ENCODE assay signal across 21 cellular contexts in the genomic region with DNA sequence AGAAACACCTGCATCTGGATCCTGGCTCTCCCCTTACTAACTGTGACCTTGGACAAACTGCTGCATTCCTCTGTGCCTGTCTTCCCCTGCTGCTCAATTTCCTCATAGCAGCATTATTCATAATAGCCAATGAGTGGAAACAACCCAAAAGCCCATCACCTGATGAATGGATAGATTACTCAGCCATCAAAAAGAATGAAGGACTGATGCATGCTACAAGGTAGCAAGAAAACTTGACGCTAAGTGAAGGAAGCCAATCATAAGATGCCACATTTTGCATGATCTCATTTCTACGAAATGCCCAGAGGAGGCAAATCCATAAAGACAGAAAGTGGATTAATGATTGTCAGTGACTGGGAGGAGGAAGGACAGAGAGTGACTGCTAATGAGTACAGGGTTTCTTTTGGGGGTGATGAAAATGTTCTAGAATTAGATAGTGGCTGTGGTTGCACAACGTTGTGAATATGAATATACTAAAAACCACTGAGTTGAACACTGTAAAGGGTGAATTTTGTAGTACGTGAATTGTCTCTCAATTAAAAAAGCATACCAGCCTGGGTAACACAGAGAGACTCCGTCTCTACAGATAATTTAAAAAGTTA. TPM values are rescaled to one million over a fixed set of nuclear protein-coding genes. Genes with fewer than 3 reads are reported as not detected.
DNase-seq lines count a peak whose midpoint lies in the region; ATAC-seq, FAIRE-seq and TF ChIP-seq lines count a peak whose summit lies in the region.
"Had no signal": no experiment of that assay in that cellular context is flagged by ENCODE, and none has a peak within 500 bp of the region (broad histone marks: within the 10 kb centered on the region; RNA-seq: fewer than 3 reads in every experiment).

No MANE protein-coding gene starts in this region.

- H3K4me3 ChIP-seq in K562 (no peak overlapping the region), mesenchymal stem cell (ENCODE audit: insufficient read depth in 1 of 2, low read depth in 1 of 2, low read length in 2 of 2) (no peak overlapping the region)
- H3K4me3 ChIP-seq: coronary artery, right atrium auricular region, vagina had no signal

- H3K4me1 Mint-ChIP-seq in stimulated activated naive CD8-positive, alpha-beta T cell treated with anti-CD3 and anti-CD28 coated beads, Interleukin-15, amount 100 ng/mL, for 72 hours: peaks cover 9% of the 10 kb centered on the region

- no peak for ATAC-seq in K562
- ATAC-seq in stimulated activated naive CD8-positive, alpha-beta T cell treated with anti-CD3 and anti-CD28 coated beads, Interleukin-15, amount 100 ng/mL, for 72 hours: no peak
- ATAC-seq: CD8-positive, alpha-beta T cell; natural killer cell treated with Interleukin-12 subunit alpha and Interleukin-12 subunit beta and Interleukin-15 and Interleukin-18, amount 100 ng/mL, for 72 hours had no signal

- H3K9ac ChIP-seq in K562 (ENCODE audit: insufficient read depth in 1 of 2, low read depth in 2 of 2, low read length in 2 of 2): no peak overlapping the region
- no peak overlapping the region for H3K9ac ChIP-seq in mesenchymal stem cell (ENCODE audit: low read length)

- intact Hi-C loops in K562 (cut with micrococcal nuclease): no loop called here
- intact Hi-C loops in posterior cingulate gyrus (cut with DNase I): no loop called here
- intact Hi-C loops in head of caudate nucleus (cut with DNase I): no loop called here

- no peak overlapping the region for H3K14ac ChIP-seq in mesenchymal stem cell (ENCODE audit: low read length in 2 of 2)

- no peak overlapping the region for H4K91ac ChIP-seq in mesenchymal stem cell (ENCODE audit: low read length)

- peaks cover 6 to 32% of the 10 kb centered on the region in 2 experiments; a peak in 3 of 5 replicates for H3K27me3 ChIP-seq in K562 (ENCODE audit: control insufficient read depth in 2 of 2, insufficient read depth in 2 of 2, low read length in 2 of 2)
- H3K27me3 ChIP-seq in mesenchymal stem cell (ENCODE audit: control insufficient read depth in 1 of 2, insufficient read depth in 1 of 2, low read length in 2 of 2): peaks cover 0 to 5% of the 10 kb centered on the region in 2 experiments
- H3K27me3 ChIP-seq: right atrium auricular region, vagina had no signal

- 5% methylated on average over 5 of the region's 5 CpGs for WGBS in K562 (ENCODE audit: insufficient coverage, low coverage, missing lambda C conversion rate)
- WGBS in mesenchymal stem cell: 92% methylated on average over 5 of the region's 5 CpGs

- no peak overlapping the region for H2BK15ac ChIP-seq in mesenchymal stem cell (ENCODE audit: low read depth, poor library complexity, severe bottlenecking)

- no peaks in the 10 kb centered on the region for H3K9me1 ChIP-seq in K562 (ENCODE audit: control insufficient read depth, insufficient read depth, low read length)

- DNase-seq in ACHN (peak; percentile 84), MV-4-11 (lab: John Stamatoyannopoulos, UW) (peak; percentile 19), K562 (ENCODE audit: extremely low read depth in 1 of 4, low spot score in 3 of 4) (no peak), mesenchymal stem cell (peak; percentile 9), posterior cingulate gyrus (no peak), 8988T (no peak), head of caudate nucleus (no peak)
- no peak for DNase-seq in stimulated activated naive CD8-positive, alpha-beta T cell treated with anti-CD3 and anti-CD28 coated beads, Interleukin-15, amount 100 ng/mL, for 72 hours
- DNase-seq: activated CD4-positive, alpha-beta T cell treated with anti-CD3 and anti-CD28 coated beads, Interleukin-2, amount 10 ng/mL, durations not matched to agents 24 days and 14 days; activated CD8-positive, alpha-beta memory T cell treated with anti-CD3 and anti-CD28 coated beads, Interleukin-2, amount 50 U/mL, for 4 hours; activated gamma-delta T cell treated with Interleukin-2 at 50 U/mL for 16 hours; CD8-positive, alpha-beta T cell; NCI-H1048; NCI-H2081 treated with DMSO at 0.1 percent for 48 hours; NCI-H510A treated with DMSO at 0.1 percent for 48 hours had no signal

- H3K79me2 ChIP-seq in K562 (ENCODE audit: control insufficient read depth, insufficient read depth, low read length): no peaks in the 10 kb centered on the region

- peaks cover 7% of the 10 kb centered on the region for H3K79me1 ChIP-seq in mesenchymal stem cell (replicated peaks; ENCODE audit: low read length, poor library complexity, severe bottlenecking)

- in situ Hi-C loops in ACHN (cut with HindIII; ENCODE audit: low pct_ligation_motif_present, low pct_unique_long_range_greater_than_20kb, low sequenced_read_pairs) (no loop called here), K562 (cut with MboI) (no loop called here)

- no peak overlapping the region for H4K8ac ChIP-seq in mesenchymal stem cell (ENCODE audit: low read length)

- POLR2A ChIA-PET in K562 (lab: Yijun Ruan, JAX): interaction anchor here (0.6 kb wide), 1 partner anchor 34 kb away, joined by 4 read pairs; no protein-coding TSS in a partner anchor

- H3K4me2 ChIP-seq in K562 (ENCODE audit: insufficient read depth, low read length) (no peak overlapping the region), mesenchymal stem cell (ENCODE audit: low read length, poor library complexity, severe bottlenecking) (peak overlapping the region; percentile 17)

- TF ChIP-seq RAD21 in K562 (CRISPR knock-in tag; conservative IDR thresholded peaks at IDR 0.05 in 1 of 2, IDR thresholded peaks at IDR 0.05 in 1 of 2): no peak

- no peak for FAIRE-seq in K562 (lab: Jason Lieb, UNC)

- H3K9me3 ChIP-seq in K562 (replicated peaks; ENCODE audit: control insufficient read depth, insufficient read depth, low read depth, low read length) (no peaks in the 10 kb centered on the region), mesenchymal stem cell (ENCODE audit: control insufficient read depth, low read length) (no peaks in the 10 kb centered on the region)
- H3K9me3 ChIP-seq: right atrium auricular region, vagina had no signal

- peak overlapping the region; percentile 97 for H2AK5ac ChIP-seq in mesenchymal stem cell (ENCODE audit: low read length, severe bottlenecking)

- no peak for TF ChIP-seq POLR2A in K562 (conservative IDR thresholded peaks at IDR 0.05)

- CTCF ChIA-PET in K562 (lab: Yijun Ruan, JAX; ENCODE audit: low intra/inter-chr PET ratio): no interaction called here

- H3K18ac ChIP-seq in mesenchymal stem cell (ENCODE audit: low read depth in 1 of 2, low read length in 2 of 2): no peak overlapping the region

- H2BK5ac ChIP-seq in mesenchymal stem cell (ENCODE audit: low read depth, low read length, poor library complexity, severe bottlenecking): peak overlapping the region; percentile 80

- H4K20me1 ChIP-seq in K562 (replicated peaks; ENCODE audit: control insufficient read depth, insufficient read depth, low read length): no peaks in the 10 kb centered on the region

- peaks cover 28% of the 10 kb centered on the region for H3K27me3 Mint-ChIP-seq in stimulated activated naive CD8-positive, alpha-beta T cell treated with anti-CD3 and anti-CD28 coated beads, Interleukin-15, amount 100 ng/mL, for 72 hours

- no peak overlapping the region for H3K4ac ChIP-seq in mesenchymal stem cell (ENCODE audit: low read depth in 1 of 2, low read length in 2 of 2)

- H3K36me3 ChIP-seq in K562 (ENCODE audit: control insufficient read depth, insufficient read depth, low read length) (no peaks in the 10 kb centered on the region), mesenchymal stem cell (ENCODE audit: control insufficient read depth in 1 of 2, insufficient read depth in 2 of 2, low read depth in 1 of 2, low read length in 2 of 2) (peaks cover 0 to 3% of the 10 kb centered on the region in 2 experiments)
- H3K36me3 ChIP-seq: right atrium auricular region, vagina had no signal

- no peak overlapping the region for H2BK120ac ChIP-seq in mesenchymal stem cell (ENCODE audit: low read depth, low read length)

- TF ChIP-seq CTCF in K562 (IDR thresholded peaks at IDR 0.05 in 2 of 3, conservative IDR thresholded peaks at IDR 0.05 in 1 of 3; ENCODE audit: insufficient read depth in 2 of 3, low read depth in 1 of 3, low read length in 3 of 3): no peak

- H3K23ac ChIP-seq in mesenchymal stem cell (ENCODE audit: low read length in 2 of 2): no peak overlapping the region

- H3K4me1 ChIP-seq in K562 (replicated peaks in 1 of 2; ENCODE audit: control insufficient read depth in 2 of 2, insufficient read depth in 2 of 2, low read length in 2 of 2) (peaks cover 9 to 15% of the 10 kb centered on the region in 2 experiments; a peak in 4 of 5 replicates), mesenchymal stem cell (ENCODE audit: control insufficient read depth, insufficient read depth, low read depth, low read length) (peaks cover 59% of the 10 kb centered on the region)

- no peak overlapping the region for H3K27ac ChIP-seq in K562 (ENCODE audit: extremely low read depth, low read depth, low read length)
- H3K27ac ChIP-seq in mesenchymal stem cell (ENCODE audit: low read length, poor library complexity, severe bottlenecking): peak overlapping the region; percentile 97
- H3K27ac ChIP-seq: coronary artery, right atrium auricular region, vagina had no signal

- H3K27ac Mint-ChIP-seq in stimulated activated naive CD8-positive, alpha-beta T cell treated with anti-CD3 and anti-CD28 coated beads, Interleukin-15, amount 100 ng/mL, for 72 hours: no peak overlapping the region
- H3K27ac Mint-ChIP-seq: activated CD4-positive, alpha-beta T cell treated with anti-CD3 and anti-CD28 coated beads, Interleukin-2, amount 10 ng/mL, durations not matched to agents 24 days and 14 days; CD8-positive, alpha-beta T cell; IgD-negative memory B cell; memory B cell; natural killer cell treated with Interleukin-12 subunit alpha and Interleukin-12 subunit beta and Interleukin-15 and Interleukin-18, amount 100 ng/mL, for 72 hours had no signal

- no peak for TF ChIP-seq EP300 in K562 (IDR thresholded peaks at IDR 0.05; ENCODE audit: low read length)

- H2AFZ ChIP-seq in K562 (ENCODE audit: low read depth, low read length) (no peak overlapping the region), mesenchymal stem cell (ENCODE audit: low read depth, low read length) (no peak overlapping the region)

- no peaks in the 10 kb centered on the region for H3K9me3 Mint-ChIP-seq in stimulated activated naive CD8-positive, alpha-beta T cell treated with anti-CD3 and anti-CD28 coated beads, Interleukin-15, amount 100 ng/mL, for 72 hours
- H3K9me3 Mint-ChIP-seq: activated CD4-positive, alpha-beta T cell treated with anti-CD3 and anti-CD28 coated beads, Interleukin-2, amount 10 ng/mL, durations not matched to agents 24 days and 14 days; CD8-positive, alpha-beta T cell; IgD-negative memory B cell; memory B cell; natural killer cell treated with Interleukin-12 subunit alpha and Interleukin-12 subunit beta and Interleukin-15 and Interleukin-18, amount 100 ng/mL, for 72 hours had no signal

- BruUV-seq in K562 (replicated peaks; lab: Mats Ljungman, UMichigan): no TSS peak

- no peak overlapping the region for H3K4me3 Mint-ChIP-seq in stimulated activated naive CD8-positive, alpha-beta T cell treated with anti-CD3 and anti-CD28 coated beads, Interleukin-15, amount 100 ng/mL, for 72 hours
- H3K4me3 Mint-ChIP-seq: activated CD4-positive, alpha-beta T cell treated with anti-CD3 and anti-CD28 coated beads, Interleukin-2, amount 10 ng/mL, durations not matched to agents 24 days and 14 days; CD8-positive, alpha-beta T cell; IgD-negative memory B cell; memory B cell; natural killer cell treated with Interleukin-12 subunit alpha and Interleukin-12 subunit beta and Interleukin-15 and Interleukin-18, amount 100 ng/mL, for 72 hours had no signal

- no peak overlapping the region for H2BK12ac ChIP-seq in mesenchymal stem cell (ENCODE audit: low read length in 2 of 2)

RNA-seq across cellular contexts. Expression of a gene that starts 11.2 kb away (rescaled TPM):
- 7.9 and 12.6 TPM in 2 replicates for total RNA-seq in K562 (2011; cell fraction: chromatin; rRNA removed; ENCODE audit: low replicate concordance)
- total RNA-seq in K562 (2011; cell fraction: nucleolus; rRNA removed): 4.6 and 7.3 TPM in 2 replicates
- 6.4 and 11.5 TPM in 2 replicates for total RNA-seq in K562 (2011; cell fraction: nucleoplasm; rRNA removed)
- total RNA-seq in K562 (2014; rRNA removed) (0.33 and 1.4 TPM in 2 replicates), K562 (2014; rRNA removed; fragmentation: Illumina TruSeq; extraction: Trizol) (0.07 and 0.54 TPM in 2 replicates), K562 (2015; rRNA removed; fragmentation: Illumina TruSeq; extraction: Trizol) (0.11 and 0.14 TPM in 2 replicates), K562 (2021) (0.31 and 0.42 TPM in 2 replicates)
- polyA plus RNA-seq in K562 (2011; rRNA removed) (0.79 and 1.5 TPM in 2 replicates), K562 (2014; fragmentation: Illumina TruSeq; extraction: Trizol) (0.17 and 0.22 TPM in 2 replicates), K562 (2014; fragmentation: Nextera tagmentation; extraction: Ambion mirVana) (under 1 TPM; 0.04 to 0.06 TPM), K562 (2014; rRNA removed) (0.13 and 0.16 TPM in 2 replicates)
- 0.68 and 1.3 TPM in 2 replicates for polyA plus RNA-seq in K562 (2011; cell fraction: cytosol; rRNA removed)
- 5.3 and 9.7 TPM in 2 replicates for polyA plus RNA-seq in K562 (2011; cell fraction: nucleus; rRNA removed)
- polyA plus RNA-seq in K562 (2012): 0.34 and 0.71 TPM in 2 replicates
- polyA minus RNA-seq in K562 (2011; rRNA and poly(A)+ RNA removed): 1.3 and 2.5 TPM in 2 replicates
- 0.46 and 1.1 TPM in 2 replicates for polyA minus RNA-seq in K562 (2011; cell fraction: cytosol; rRNA and poly(A)+ RNA removed)
- polyA minus RNA-seq in K562 (2011; cell fraction: nucleus; rRNA and poly(A)+ RNA removed): 3.1 and 4.0 TPM in 2 replicates
- 14.9 TPM for polyA plus RNA-seq in mesenchymal stem cell (2013, experiment 1 of 2)
- polyA plus RNA-seq in mesenchymal stem cell (2013, experiment 2 of 2): 17.1 TPM
- polyA plus RNA-seq: IgD-negative memory B cell had no signal

RNA-seq across cellular contexts. Expression of a gene that starts 33.8 kb away (rescaled TPM):
- not detected in 2 replicates for total RNA-seq in K562 (2011; cell fraction: chromatin; rRNA removed; ENCODE audit: low replicate concordance)
- total RNA-seq in K562 (2011; cell fraction: nucleolus; rRNA removed): not detected in 2 replicates
- total RNA-seq in K562 (2011; cell fraction: nucleoplasm; rRNA removed): not detected in 2 replicates
- total RNA-seq in K562 (2014; rRNA removed): not detected in 2 replicates
- not detected in 2 replicates for total RNA-seq in K562 (2014; rRNA removed; fragmentation: Illumina TruSeq; extraction: Trizol)
- not detected in 2 replicates for total RNA-seq in K562 (2015; rRNA removed; fragmentation: Illumina TruSeq; extraction: Trizol)
- 0.07 TPM in 1 of 2 replicates, not detected in the other for total RNA-seq in K562 (2021)
- not detected in 2 replicates for polyA plus RNA-seq in K562 (2011; rRNA removed)
- polyA plus RNA-seq in K562 (2011; cell fraction: cytosol; rRNA removed): not detected in 2 replicates
- not detected in 2 replicates for polyA plus RNA-seq in K562 (2011; cell fraction: nucleus; rRNA removed)
- not detected in 2 replicates for polyA plus RNA-seq in K562 (2012)
- polyA plus RNA-seq in K562 (2014; fragmentation: Illumina TruSeq; extraction: Trizol): not detected in 2 replicates
- polyA plus RNA-seq in K562 (2014; fragmentation: Nextera tagmentation; extraction: Ambion mirVana): not detected
- polyA plus RNA-seq in K562 (2014; rRNA removed): 0.03 TPM in 1 of 2 replicates, not detected in the other
- not detected in 2 replicates for polyA minus RNA-seq in K562 (2011; rRNA and poly(A)+ RNA removed)
- polyA minus RNA-seq in K562 (2011; cell fraction: cytosol; rRNA and poly(A)+ RNA removed): not detected in 2 replicates
- polyA minus RNA-seq in K562 (2011; cell fraction: nucleus; rRNA and poly(A)+ RNA removed): not detected in 2 replicates
- polyA plus RNA-seq in mesenchymal stem cell (2013, experiment 1 of 2): 4.8 TPM
- polyA plus RNA-seq in mesenchymal stem cell (2013, experiment 2 of 2): 4.8 TPM
- total RNA-seq: activated CD4-positive, alpha-beta T cell treated with anti-CD3 and anti-CD28 coated beads, Interleukin-2, amount 10 ng/mL, durations not matched to agents 24 days and 14 days; CD8-positive, alpha-beta T cell; natural killer cell treated with Interleukin-12 subunit alpha and Interleukin-12 subunit beta and Interleukin-15 and Interleukin-18, amount 100 ng/mL, for 72 hours; right atrium auricular region had no signal
- polyA plus RNA-seq: IgD-negative memory B cell had no signal

Comparison
In these comparisons a context has a peak if more than half of its experiments do, and no peak if none do; other contexts are left out.
1. DNase-seq: peak in ACHN (single experiment), MV-4-11 (single experiment) and mesenchymal stem cell (single experiment); none in K562 (0 of 4), stimulated activated naive CD8-positive, alpha-beta T cell treated with anti-CD3 and anti-CD28 coated beads, Interleukin-15, amount 100 ng/mL, for 72 hours (0 of 2), posterior cingulate gyrus (0 of 10), 8988T (single experiment) and head of caudate nucleus (0 of 42).